ENCODE assay signal across 2 cellular contexts in genomic region chr11:129818236-129818635, GRCh38. TPM values are rescaled to one million over a fixed set of nuclear protein-coding genes. Genes with fewer than 3 reads are reported as not detected.
"Had no signal": no experiment of that assay in that cellular context is flagged by ENCODE, and none has a peak within 500 bp of the region (broad histone marks: within the 10 kb centered on the region; RNA-seq: fewer than 3 reads in every experiment).

No MANE protein-coding gene starts in this region.

RNA-seq across cellular contexts. Expression of gene TMEM45B, which starts 2.6 kb away (rescaled TPM):
- total RNA-seq: NCI-H460, Right ventricle myocardium inferior had no signal
